8 cellular contexts compared by ENCODE assay signal in the genomic region with DNA sequence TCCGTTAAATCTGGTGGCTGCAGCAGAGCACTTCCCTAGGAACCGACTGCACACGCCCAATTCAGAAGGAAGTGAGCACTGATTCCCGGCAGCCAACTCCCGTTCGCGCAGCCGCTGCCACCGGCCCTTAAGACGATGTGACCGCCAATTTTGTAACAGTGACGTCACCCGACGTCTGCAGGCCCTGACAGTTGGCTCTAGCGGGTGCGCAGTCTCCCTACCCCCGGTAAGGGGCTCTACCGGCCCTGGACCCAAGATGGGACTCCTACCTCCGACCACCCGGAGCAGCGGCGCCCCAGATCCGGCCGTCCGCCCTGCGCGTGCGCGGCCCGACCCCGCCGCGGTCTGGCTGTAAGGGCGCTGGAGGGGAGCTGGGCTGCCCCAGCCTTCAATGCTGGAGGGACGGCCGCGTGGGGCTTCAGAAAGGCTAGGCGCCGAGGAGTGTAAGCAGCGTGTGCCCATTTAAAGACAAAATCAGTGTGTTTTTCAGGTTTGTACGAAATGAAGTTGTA. TPM values are rescaled to one million over a fixed set of nuclear protein-coding genes. Genes with fewer than 3 reads are reported as not detected.
A peak's percentile ranks its signal among the peaks of the same experiment; 100 is the strongest.
DNase-seq lines count a peak whose midpoint lies in the region; ATAC-seq, FAIRE-seq and TF ChIP-seq lines count a peak whose summit lies in the region.

No MANE protein-coding gene starts in this region.

- no peak for FAIRE-seq in pancreas (lab: Jason Lieb, UNC)

- ATAC-seq in pancreas, result peak; percentile 87 to 96 (median 89)

- no peaks in the 10 kb centered on the region for H3K79me2 ChIP-seq in SU-DHL-6 (ENCODE audit: insufficient read depth, low read length)

- H3F3A ChIP-seq in SU-DHL-6 (ENCODE audit: insufficient read depth), result peaks cover 62% of the 10 kb centered on the region

- peak overlapping the region; percentile 86 for H3K4me3 Mint-ChIP-seq in type B pancreatic cell

- H3K4me1 Mint-ChIP-seq in type B pancreatic cell (ENCODE audit: unreplicated experiment), result peaks cover 17% of the 10 kb centered on the region

- no peaks in the 10 kb centered on the region; the same call in 1 of the 2 replicates for H4K20me1 ChIP-seq in SU-DHL-6 (ENCODE audit: low read depth, low read length)

- TF ChIP-seq POLR2A in adrenal gland (IDR thresholded peaks at IDR 0.05), result peak; percentile 51 to 53

- peak overlapping the region; percentile 75 for H3K4me2 ChIP-seq in SU-DHL-6 (ENCODE audit: low read depth, low read length, poor library complexity, severe bottlenecking)

- peak overlapping the region; percentile 64 for H3K9ac ChIP-seq in SU-DHL-6 (ENCODE audit: low read length)

- DNase-seq in ELR (ENCODE audit: low read depth), result peak; percentile 93
- peak; percentile 91 for DNase-seq in H4 (ENCODE audit: low spot score)
- peak; percentile 84 for DNase-seq in NAMALWA (ENCODE audit: low spot score)
- peak; percentile 83 to 95 (median 90) for DNase-seq in adrenal gland
- peak; percentile 95 for DNase-seq in cardiac septum (ENCODE audit: low spot score)
- DNase-seq in pancreas, result peak; percentile 77 to 84 (median 82)
- peak; percentile 79 for DNase-seq in type B pancreatic cell (ENCODE audit: extremely low spot score, unreplicated experiment)

- peak overlapping the region; percentile 72 for H3K27ac ChIP-seq in SU-DHL-6 (ENCODE audit: low read depth, low read length)
- H3K27ac ChIP-seq in adrenal gland, result peak overlapping the region; percentile 89 to 99 (median 96)
- H3K27ac ChIP-seq in pancreas, result peak overlapping the region; percentile 71 to 95 (median 84)

- no peaks in the 10 kb centered on the region for H3K9me3 ChIP-seq in SU-DHL-6 (ENCODE audit: insufficient read depth, low read length)
- H3K9me3 ChIP-seq in adrenal gland (replicated peaks in 1 of 3), result no peaks in the 10 kb centered on the region
- no peaks in the 10 kb centered on the region for H3K9me3 ChIP-seq in pancreas

- H2AFZ ChIP-seq in SU-DHL-6 (ENCODE audit: low read depth, low read length, severe bottlenecking), result peak overlapping the region; percentile 87

- H3K4me3 ChIP-seq in SU-DHL-6 (ENCODE audit: insufficient read depth, low read length, poor library complexity, severe bottlenecking), result peak overlapping the region; percentile 52
- H3K4me3 ChIP-seq in adrenal gland, result peak overlapping the region in 3 of 4 donors; percentile 49 to 91 (median 53)
- H3K4me3 ChIP-seq in pancreas, result peak overlapping the region; percentile 51 to 63 (median 56)

- TF ChIP-seq CTCF in SU-DHL-6 (IDR thresholded peaks at IDR 0.05; ENCODE audit: insufficient read depth, low read length, poor library complexity, severe bottlenecking) (no peak), adrenal gland (IDR thresholded peaks at IDR 0.05) (peak in 1 of 6 experiments; percentile 8), pancreas (IDR thresholded peaks at IDR 0.05) (no peak), type B pancreatic cell (conservative IDR thresholded peaks at IDR 0.05) (no peak)

- H3K27me3 ChIP-seq in SU-DHL-6 (ENCODE audit: low read length) (no peaks in the 10 kb centered on the region), adrenal gland (no peaks in the 10 kb centered on the region), pancreas (no peaks in the 10 kb centered on the region)

- H3K27ac Mint-ChIP-seq in type B pancreatic cell, result peak overlapping the region; percentile 89

- H3K36me3 Mint-ChIP-seq in type B pancreatic cell, result peaks cover 10% of the 10 kb centered on the region

- WGBS in adrenal gland, 4 donors, result 0 to 1% (median 1%) methylated on average over 20 to 41 of the region's 41 CpGs
- WGBS in pancreas, 2 donors, result 1 to 3% methylated on average over 41 of the region's 41 CpGs

- H3K27me3 Mint-ChIP-seq in type B pancreatic cell, result no peaks in the 10 kb centered on the region

- intact Hi-C loops in adrenal gland (cut with DNase I) (no loop called here), cardiac septum (cut with DNase I) (loop anchor here (2.0 kb wide), 1 partner anchor 43 kb away; a partner anchor contains a TSS), pancreas (cut with DNase I) (no loop called here)

- H3K9me2 ChIP-seq in SU-DHL-6 (replicated peaks; ENCODE audit: insufficient read depth, low read length), result no peaks in the 10 kb centered on the region

- peaks cover 14% of the 10 kb centered on the region for H3K36me3 ChIP-seq in SU-DHL-6 (ENCODE audit: low read length)
- peaks cover 0 to 45% of the 10 kb centered on the region in 2 donors for H3K36me3 ChIP-seq in adrenal gland (replicated peaks in 1 of 2)
- H3K36me3 ChIP-seq in pancreas, result peaks cover 2 to 19% (median 10%) of the 10 kb centered on the region in 3 donors

- peaks cover 0 to 20% of the 10 kb centered on the region in 2 donors for H3K4me1 ChIP-seq in adrenal gland (replicated peaks in 1 of 2)
- peaks cover 0 to 18% (median 13%) of the 10 kb centered on the region in 3 donors for H3K4me1 ChIP-seq in pancreas

- H3K9me3 Mint-ChIP-seq in type B pancreatic cell, result no peaks in the 10 kb centered on the region

RNA-seq across cellular contexts. Expression of a gene that starts 19.1 kb away (rescaled TPM):
- 158 and 253 TPM in 2 replicates for total RNA-seq in H4 (2014; rRNA removed; shearing (Covaris generic))
- total RNA-seq in adrenal gland (100 to 1,000 TPM in 7 of 8 donors, 10 to 100 TPM in 1; 89.7 to 189 (median 131) TPM), cardiac septum (87.6 TPM), pancreas (10 to 100 TPM; 25.1 to 65.5 (median 34.4) TPM), type B pancreatic cell (ENCODE audit: low replicate concordance) (189 and 223 TPM in 2 replicates)
- polyA plus RNA-seq in adrenal gland (100 to 1,000 TPM in 1 of 3 donors, 10 to 100 TPM in 2; 56.6 to 355 (median 57.8) TPM), pancreas (10 to 100 TPM; 21.2 to 48.2 TPM)

RNA-seq across cellular contexts. Expression of a gene that starts 32.3 kb away (rescaled TPM):
- total RNA-seq in H4 (2014; rRNA removed; shearing (Covaris generic)), result 31.8 and 32.0 TPM in 2 replicates
- 10 to 100 TPM; 15.0 to 23.5 (median 21.5) TPM for total RNA-seq in adrenal gland
- polyA plus RNA-seq in adrenal gland, result 10 to 100 TPM in 1 of 3 donors, 1 to 10 TPM in 2; 6.9 to 23.3 (median 8.0) TPM
- 16.4 TPM for total RNA-seq in cardiac septum
- 10 to 100 TPM in 1 of 6 donors, 1 to 10 TPM in 5; 4.5 to 10.3 (median 7.0) TPM for total RNA-seq in pancreas
- 1 to 10 TPM; 3.5 to 6.5 TPM for polyA plus RNA-seq in pancreas
- 21.0 and 25.4 TPM in 2 replicates for total RNA-seq in type B pancreatic cell (ENCODE audit: low replicate concordance)

RNA-seq across cellular contexts. Expression of a gene that starts 42.8 kb away (rescaled TPM):
- total RNA-seq in H4 (2014; rRNA removed; shearing (Covaris generic)), result 28.8 and 44.5 TPM in 2 replicates
- total RNA-seq in adrenal gland (10 to 100 TPM; 13.9 to 36.6 (median 33.1) TPM), cardiac septum (18.7 TPM), pancreas (10 to 100 TPM in 5 of 6 donors, 1 to 10 TPM in 1; 8.2 to 13.1 (median 11.8) TPM), type B pancreatic cell (ENCODE audit: low replicate concordance) (34.5 and 34.6 TPM in 2 replicates)
- polyA plus RNA-seq in adrenal gland (10 to 100 TPM; 42.0 to 77.3 (median 59.7) TPM), pancreas (10 to 100 TPM; 20.9 to 23.9 TPM)

Comparison
In these comparisons a context has a peak if more than half of its experiments do, and no peak if none do; other contexts are left out.
1. Peak in every context shown above with its lines: DNase-seq, ATAC-seq, H3K4me3 ChIP-seq and H3K27ac ChIP-seq.